Comparison of ENCODE assay signal across 15 cellular contexts in genomic region chr7:112186300-112186699, GRCh38. TPM values are rescaled to one million over a fixed set of nuclear protein-coding genes. Genes with fewer than 3 reads are reported as not detected.
DNase-seq lines count a peak whose midpoint lies in the region; ATAC-seq and TF ChIP-seq lines count a peak whose summit lies in the region.
"Had no signal": no experiment of that assay in that cellular context is flagged by ENCODE, and none has a peak within 500 bp of the region (broad histone marks: within the 10 kb centered on the region; RNA-seq: fewer than 3 reads in every experiment).

No MANE protein-coding gene starts in this region.

- ATAC-seq in psoas muscle: peak; percentile 67 to 86 (median 74)

- TF ChIP-seq CTCF in left ventricle myocardium inferior (IDR thresholded peaks at IDR 0.05; ENCODE audit: borderline replicate concordance): no peak
- TF ChIP-seq CTCF in endothelial cell (IDR thresholded peaks at IDR 0.05; ENCODE audit: unreplicated experiment): no peak
- TF ChIP-seq CTCF in psoas muscle (IDR thresholded peaks at IDR 0.05): no peak

- H3K27ac ChIP-seq in left ventricle myocardium inferior (replicated peaks): peak overlapping the region; percentile 70
- peak overlapping the region; percentile 67 for H3K27ac ChIP-seq in psoas muscle
- H3K27ac ChIP-seq: BLaER1 treated with 17β-estradiol and CSF1 and Interleukin-3, amounts not matched to agents 10 nM and 100 nM; HL-60 had no signal

- no peaks in the 10 kb centered on the region for H3K27me3 Mint-ChIP-seq in endothelial cell (ENCODE audit: unreplicated experiment)

- DNase-seq in left ventricle myocardium inferior (no peak), cardiac septum (ENCODE audit: low spot score) (no peak), endothelial cell (ENCODE audit: low spot score) (no peak), psoas muscle (no peak), SIG-M5 treated with dmso at 0.1 percent for 504 hours (lab: John Stamatoyannopoulos, UW; ENCODE audit: unreplicated experiment) (no peak), retina (no peak), NCI-H2081 (lab: John Stamatoyannopoulos, UW) (no peak)
- DNase-seq: ACHN; CD4-positive, CD25-positive, alpha-beta regulatory T cell; DMS53; GF-D8; HCEC 1CT; HFFc6 had no signal

- H3K9me3 Mint-ChIP-seq in endothelial cell (ENCODE audit: unreplicated experiment): no peaks in the 10 kb centered on the region
- H3K9me3 Mint-ChIP-seq: HFFc6 had no signal

- no peak overlapping the region for H3K4me3 ChIP-seq in left ventricle myocardium inferior
- H3K4me3 ChIP-seq in psoas muscle: no peak overlapping the region
- H3K4me3 ChIP-seq: BLaER1 treated with 17β-estradiol and CSF1 and Interleukin-3, amounts not matched to agents 10 nM and 100 nM had no signal

- H3K27me3 ChIP-seq in left ventricle myocardium inferior (ENCODE audit: low read depth) (no peaks in the 10 kb centered on the region), psoas muscle (ENCODE audit: insufficient read depth in 3 of 3, low read length in 2 of 3) (no peaks in the 10 kb centered on the region)
- H3K27me3 ChIP-seq: BLaER1 treated with 17β-estradiol and CSF1 and Interleukin-3, amounts not matched to agents 10 nM and 100 nM had no signal

- peaks cover 5% of the 10 kb centered on the region for H3K36me3 Mint-ChIP-seq in endothelial cell (ENCODE audit: low read depth, unreplicated experiment)
- H3K36me3 Mint-ChIP-seq: CD4-positive, CD25-positive, alpha-beta regulatory T cell had no signal

- H3K36me3 ChIP-seq in left ventricle myocardium inferior: no peaks in the 10 kb centered on the region
- no peaks in the 10 kb centered on the region for H3K36me3 ChIP-seq in psoas muscle (ENCODE audit: insufficient read depth in 1 of 2, low read depth in 1 of 2)

- no peaks in the 10 kb centered on the region for H3K9me3 ChIP-seq in left ventricle myocardium inferior (replicated peaks)
- H3K9me3 ChIP-seq in psoas muscle: no peaks in the 10 kb centered on the region
- H3K9me3 ChIP-seq: BLaER1 treated with 17β-estradiol and CSF1 and Interleukin-3, amounts not matched to agents 10 nM and 100 nM had no signal

- H3K4me3 Mint-ChIP-seq in endothelial cell (ENCODE audit: unreplicated experiment): no peak overlapping the region
- H3K4me3 Mint-ChIP-seq: CD4-positive, CD25-positive, alpha-beta regulatory T cell; HFFc6 had no signal

- intact Hi-C loops in left ventricle myocardium inferior (cut with micrococcal nuclease): no loop called here
- intact Hi-C loops in cardiac septum (cut with DNase I): no loop called here
- intact Hi-C loops in psoas muscle (cut with DNase I): no loop called here

- peak overlapping the region; percentile 38 for H3K27ac Mint-ChIP-seq in endothelial cell (ENCODE audit: unreplicated experiment)
- H3K27ac Mint-ChIP-seq: CD4-positive, CD25-positive, alpha-beta regulatory T cell; HFFc6 had no signal

- H3K4me1 ChIP-seq in left ventricle myocardium inferior (peaks cover 90% of the 10 kb centered on the region), psoas muscle (peaks cover 40% of the 10 kb centered on the region)

- 26 to 33% (median 26%) methylated on average over 1 of the region's 1 CpG for WGBS in psoas muscle, 3 donors

- H3K4me1 Mint-ChIP-seq in endothelial cell (ENCODE audit: unreplicated experiment): peaks cover 80% of the 10 kb centered on the region
- H3K4me1 Mint-ChIP-seq: CD4-positive, CD25-positive, alpha-beta regulatory T cell had no signal

RNA-seq across cellular contexts. Expression of gene DOCK4, which starts 19.9 kb away (rescaled TPM):
- 15.2 TPM for total RNA-seq in left ventricle myocardium inferior
- 18.5 TPM for total RNA-seq in cardiac septum
- 99.2 TPM for total RNA-seq in endothelial cell (ENCODE audit: unreplicated experiment)
- 10 to 100 TPM in 2 of 4 donors, 1 to 10 TPM in 2; 7.1 to 12.7 (median 10.9) TPM for total RNA-seq in psoas muscle
- 1 to 10 TPM; 1.8 to 4.2 (median 3.9) TPM for polyA plus RNA-seq in psoas muscle
- polyA plus RNA-seq: CD4-positive, CD25-positive, alpha-beta regulatory T cell had no signal

RNA-seq across cellular contexts. Expression of gene ZNF277, which starts 20.2 kb away (rescaled TPM):
- total RNA-seq in left ventricle myocardium inferior (14.6 TPM), cardiac septum (16.3 TPM), endothelial cell (ENCODE audit: unreplicated experiment) (26.1 TPM), psoas muscle (10 to 100 TPM; 10.0 to 13.3 (median 12.0) TPM)
- polyA plus RNA-seq in psoas muscle: 10 to 100 TPM in 1 of 3 donors, 1 to 10 TPM in 2; 6.9 to 16.7 (median 8.9) TPM
